In the genomic region with DNA sequence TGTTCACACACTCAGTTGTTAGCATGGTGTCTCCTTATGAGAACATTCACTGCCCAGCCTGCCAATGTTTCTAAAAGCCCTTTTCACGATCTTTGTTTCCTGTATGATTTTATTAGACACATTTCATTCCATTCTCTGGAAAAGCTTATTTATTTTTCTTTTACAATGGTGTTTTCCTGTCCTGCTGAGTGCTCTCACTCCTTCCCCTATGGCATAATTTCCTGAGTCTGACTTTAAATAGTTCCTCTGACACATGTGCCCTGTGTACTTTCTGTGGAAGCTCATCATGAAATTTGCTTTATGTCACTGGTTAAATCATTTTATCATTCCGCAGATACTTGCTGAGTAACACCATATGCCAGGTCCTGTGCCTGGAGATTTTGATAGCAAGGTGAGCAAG, we compare ENCODE assay signal across 24 cellular contexts.
"Had no signal": no experiment of that assay in that cellular context is flagged by ENCODE, and none has a peak within 500 bp of the region (broad histone marks: within the 10 kb centered on the region; RNA-seq: fewer than 3 reads in every experiment).

No MANE protein-coding gene starts in this region.

- H3K9me3 Mint-ChIP-seq: nephron progenitor cell, neural progenitor cell, type B pancreatic cell had no signal

- DNase-seq: kidney glomerular epithelial cell; left colon; left lung; lower lobe of right lung; mammary epithelial cell; mesenchymal stem cell; naive B cell; natural killer cell; nephron progenitor cell; occipital lobe; ovary; right lobe of liver; stimulated activated CD4-positive, alpha-beta T cell treated with anti-CD3 and anti-CD28 coated beads, Interleukin-1b, Interleukin-23, amount 100 ng/mL, for 48 hours; stimulated activated CD4-positive, alpha-beta T cell treated with anti-CD3 and anti-CD28 coated beads, Interleukin-2, amount 100 ng/mL, for 48 hours; stimulated activated CD4-positive, alpha-beta T cell treated with anti-CD3 and anti-CD28 coated beads, Interleukin-4, amount 100 ng/mL, for 4 hours; stimulated activated CD8-positive, alpha-beta memory T cell treated with anti-CD3 and anti-CD28 coated beads, Interleukin-4, amount 100 ng/mL, for 48 hours; stimulated activated naive CD4-positive, alpha-beta T cell treated with Interleukin-2 at 50 U/mL for 16 hours; stimulated activated naive CD8-positive, alpha-beta T cell treated with anti-CD3 and anti-CD28 coated beads, Interleukin-15, amount 100 ng/mL, for 72 hours; substantia nigra; uterus had no signal

- H3K4me3 Mint-ChIP-seq: naive B cell; natural killer cell; nephron progenitor cell; neural progenitor cell; stimulated activated memory B cell treated with anti-CD40 and anti-IgM and Interleukin-4, amounts not matched to agents 10 μg/mL and 1 μg/mL and 100 μg/mL, for 72 hours; stimulated activated naive CD8-positive, alpha-beta T cell treated with anti-CD3 and anti-CD28 coated beads, Interleukin-15, amount 100 ng/mL, for 72 hours; type B pancreatic cell had no signal

- H3K27ac Mint-ChIP-seq: naive B cell; natural killer cell; nephron progenitor cell; neural progenitor cell; progenitor cell of endocrine pancreas; stimulated activated memory B cell treated with anti-CD40 and anti-IgM and Interleukin-4, amounts not matched to agents 10 μg/mL and 1 μg/mL and 100 μg/mL, for 72 hours; stimulated activated naive CD8-positive, alpha-beta T cell treated with anti-CD3 and anti-CD28 coated beads, Interleukin-15, amount 100 ng/mL, for 72 hours; type B pancreatic cell had no signal

- H3K27me3 Mint-ChIP-seq: naive B cell; progenitor cell of endocrine pancreas; stimulated activated memory B cell treated with anti-CD40 and anti-IgM and Interleukin-4, amounts not matched to agents 10 μg/mL and 1 μg/mL and 100 μg/mL, for 72 hours; stimulated activated naive CD8-positive, alpha-beta T cell treated with anti-CD3 and anti-CD28 coated beads, Interleukin-15, amount 100 ng/mL, for 72 hours; type B pancreatic cell had no signal

- H3K36me3 Mint-ChIP-seq: naive B cell; natural killer cell; neural progenitor cell; stimulated activated memory B cell treated with anti-CD40 and anti-IgM and Interleukin-4, amounts not matched to agents 10 μg/mL and 1 μg/mL and 100 μg/mL, for 72 hours; type B pancreatic cell had no signal

- ATAC-seq: left colon; left lung; lower lobe of right lung; natural killer cell; right lobe of liver; stimulated activated memory B cell treated with anti-CD40 and anti-IgM and Interleukin-4, amounts not matched to agents 10 μg/mL and 1 μg/mL and 100 μg/mL, for 72 hours; stimulated activated naive CD8-positive, alpha-beta T cell treated with anti-CD3 and anti-CD28 coated beads, Interleukin-15, amount 100 ng/mL, for 72 hours had no signal

- H3K4me1 Mint-ChIP-seq: naive B cell; natural killer cell; nephron progenitor cell; stimulated activated memory B cell treated with anti-CD40 and anti-IgM and Interleukin-4, amounts not matched to agents 10 μg/mL and 1 μg/mL and 100 μg/mL, for 72 hours; stimulated activated naive CD8-positive, alpha-beta T cell treated with anti-CD3 and anti-CD28 coated beads, Interleukin-15, amount 100 ng/mL, for 72 hours had no signal
